21 cellular contexts compared by ENCODE assay signal in the genomic region with DNA sequence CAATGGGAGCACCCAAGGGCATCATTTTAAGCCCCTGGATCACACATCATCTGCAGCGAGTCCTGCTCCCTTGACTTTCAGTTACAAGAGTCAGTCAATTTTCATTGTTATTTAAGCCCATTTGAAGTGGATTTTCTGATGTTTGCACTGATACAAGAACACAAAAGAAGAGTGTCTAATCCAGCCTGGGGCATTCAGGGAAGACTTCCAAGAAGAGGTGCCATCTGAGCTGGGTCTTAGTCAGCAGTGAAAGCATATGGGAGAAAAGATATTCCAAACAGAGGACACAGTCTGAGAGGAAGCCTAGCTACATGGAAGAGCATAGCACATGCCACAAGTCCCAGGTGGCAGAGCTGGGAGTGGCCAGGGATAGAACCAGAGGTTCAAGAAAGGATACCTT. TPM values are rescaled to one million over a fixed set of nuclear protein-coding genes. Genes with fewer than 3 reads are reported as not detected.
A peak's percentile ranks its signal among the peaks of the same experiment; 100 is the strongest.
DNase-seq lines count a peak whose midpoint lies in the region; ATAC-seq and TF ChIP-seq lines count a peak whose summit lies in the region.
"Had no signal": no experiment of that assay in that cellular context is flagged by ENCODE, and none has a peak within 500 bp of the region (broad histone marks: within the 10 kb centered on the region; RNA-seq: fewer than 3 reads in every experiment).

No MANE protein-coding gene starts in this region.

- intact Hi-C loops in Caco-2 (cut with micrococcal nuclease; ENCODE audit: unreplicated experiment), result loop anchor here (5.0 kb wide), 1 partner anchor 33 kb away; no protein-coding TSS in a partner anchor

- H3K36me3 Mint-ChIP-seq in Caco-2 (ENCODE audit: insufficient read depth, unreplicated experiment), result no peaks in the 10 kb centered on the region
- H3K36me3 Mint-ChIP-seq in glutamatergic neuron (ENCODE audit: unreplicated experiment), result peaks cover 5% of the 10 kb centered on the region
- H3K36me3 Mint-ChIP-seq: T-cell had no signal

- in situ Hi-C loops in HAP-1 (cut with MboI; ENCODE audit: low sequenced_read_pairs), result no loop called here

- H3K4me1 ChIP-seq in Caco-2 (peaks cover 51% of the 10 kb centered on the region), HAP-1 (peaks cover 11% of the 10 kb centered on the region), smooth muscle cell (ENCODE audit: low read depth) (no peaks in the 10 kb centered on the region)

- H3K27me3 Mint-ChIP-seq in Caco-2 (ENCODE audit: insufficient read depth, unreplicated experiment), result no peaks in the 10 kb centered on the region
- peaks cover 3% of the 10 kb centered on the region for H3K27me3 Mint-ChIP-seq in glutamatergic neuron (ENCODE audit: unreplicated experiment)

- H3K27me3 ChIP-seq in Caco-2 (replicated peaks; ENCODE audit: control insufficient read depth, insufficient read depth, low read length), result no peaks in the 10 kb centered on the region
- no peaks in the 10 kb centered on the region for H3K27me3 ChIP-seq in HAP-1 (ENCODE audit: low read depth)
- H3K27me3 ChIP-seq in smooth muscle cell (ENCODE audit: low read depth), result peaks cover 10% of the 10 kb centered on the region

- H3K9me3 Mint-ChIP-seq in Caco-2 (ENCODE audit: unreplicated experiment), result no peaks in the 10 kb centered on the region
- H3K9me3 Mint-ChIP-seq in glutamatergic neuron (ENCODE audit: unreplicated experiment), result no peaks in the 10 kb centered on the region
- H3K9me3 Mint-ChIP-seq: H9, T-cell had no signal

- POLR2A ChIA-PET in Caco-2 (lab: Charles Lee), result no interaction called here

- 0 out of 2 replicates have a peak, but pooled peaks cover 2% of the 10 kb centered on the region for H3K36me3 ChIP-seq in Caco-2 (ENCODE audit: control insufficient read depth, insufficient read depth, low read length)
- no peaks in the 10 kb centered on the region for H3K36me3 ChIP-seq in HAP-1 (replicated peaks)
- no peaks in the 10 kb centered on the region for H3K36me3 ChIP-seq in smooth muscle cell (ENCODE audit: low read depth)

- WGBS in smooth muscle cell (ENCODE audit: low lambda C conversion rate), result 93% methylated on average over 1 of the region's 1 CpG

- H3K27ac ChIP-seq in smooth muscle cell (ENCODE audit: low read depth), result no peak overlapping the region

- H3K79me2 ChIP-seq in smooth muscle cell (ENCODE audit: low read depth), result no peaks in the 10 kb centered on the region

- no peaks in the 10 kb centered on the region for H3K9me3 ChIP-seq in Caco-2
- H3K9me3 ChIP-seq in HAP-1, result no peaks in the 10 kb centered on the region
- no peaks in the 10 kb centered on the region for H3K9me3 ChIP-seq in smooth muscle cell (replicated peaks; ENCODE audit: low read depth)

- no peak overlapping the region for H3K4me3 Mint-ChIP-seq in Caco-2 (ENCODE audit: unreplicated experiment)
- no peak overlapping the region for H3K4me3 Mint-ChIP-seq in glutamatergic neuron (ENCODE audit: unreplicated experiment)
- H3K4me3 Mint-ChIP-seq: CD14-positive monocyte, H9, T-cell had no signal

- H3K27ac Mint-ChIP-seq in Caco-2 (ENCODE audit: unreplicated experiment), result peak overlapping the region; percentile 86
- H3K27ac Mint-ChIP-seq in glutamatergic neuron (ENCODE audit: unreplicated experiment), result peak overlapping the region; percentile 28
- H3K27ac Mint-ChIP-seq: H9, T-cell had no signal

- no peak for ATAC-seq in GM19328 (IDR thresholded peaks at IDR 0.05; ENCODE audit: unreplicated experiment)
- ATAC-seq in GM18498 (IDR thresholded peaks at IDR 0.05; ENCODE audit: unreplicated experiment), result no peak
- ATAC-seq: SK-N-SH treated with all-trans-retinoic acid at 6 μM for 48 hours, T-cell had no signal

- BruUV-seq in Caco-2 (replicated peaks; lab: Mats Ljungman, UMichigan), result no TSS peak

- H3K4me3 ChIP-seq in Caco-2 (ENCODE audit: low read depth, low read length) (no peak overlapping the region), HAP-1 (no peak overlapping the region), smooth muscle cell (no peak overlapping the region)

- TF ChIP-seq CTCF in Caco-2 (IDR thresholded peaks at IDR 0.05; ENCODE audit: insufficient read depth in 1 of 2, low read depth in 1 of 2, low read length in 1 of 2, severe bottlenecking in 1 of 2, unreplicated experiment in 1 of 2) (no peak), glutamatergic neuron (IDR thresholded peaks at IDR 0.05; ENCODE audit: partially characterized antibody, unreplicated experiment) (no peak), smooth muscle cell (IDR thresholded peaks at IDR 0.05; ENCODE audit: borderline replicate concordance, insufficient read depth, poor library complexity, severe bottlenecking) (no peak)

- no peaks in the 10 kb centered on the region for H3F3A ChIP-seq in smooth muscle cell (ENCODE audit: low read depth)

- DNase-seq in Caco-2, result no peak
- peak; percentile 39 to 59 for DNase-seq in HAP-1 (ENCODE audit: low spot score in 2 of 2)
- DNase-seq in RPMI7951 (ENCODE audit: low read depth), result peak; percentile 60
- DNase-seq in glutamatergic neuron, result no peak
- no peak for DNase-seq in smooth muscle cell (lab: John Stamatoyannopoulos, UW; ENCODE audit: unreplicated experiment)
- DNase-seq: ACHN, DMS79, H9, KG1, NCI-H1105, NCI-H146, NCI-H2107, NCI-H2227 treated with DMSO at 0.1 percent for 48 hours, NCI-H510A, NCI-H748 treated with DMSO at 0.1 percent for 48 hours, SIG-M5, T-cell had no signal

- no peak overlapping the region for H3K9ac ChIP-seq in smooth muscle cell (ENCODE audit: low read depth)

- CTCF ChIA-PET in Caco-2 (lab: Charles Lee), result no interaction called here

- H2AFZ ChIP-seq in smooth muscle cell (ENCODE audit: low read depth), result no peak overlapping the region

- peaks cover 47% of the 10 kb centered on the region for H3K4me1 Mint-ChIP-seq in Caco-2 (ENCODE audit: low read depth, unreplicated experiment)
- H3K4me1 Mint-ChIP-seq in glutamatergic neuron (ENCODE audit: low read depth, unreplicated experiment), result peaks cover 16% of the 10 kb centered on the region

- no peak overlapping the region for H3K4me2 ChIP-seq in smooth muscle cell

- H4K20me1 ChIP-seq in smooth muscle cell (ENCODE audit: low read depth), result no peaks in the 10 kb centered on the region

RNA-seq across cellular contexts. Expression of a gene that starts 10.4 kb away (rescaled TPM):
- total RNA-seq in Caco-2 (2022) (108 and 117 TPM in 2 replicates), glutamatergic neuron (ENCODE audit: unreplicated experiment) (27.9 TPM), smooth muscle cell (3.5 and 5.3 TPM in 2 replicates)
- total RNA-seq in RPMI7951 (2014; rRNA removed; shearing (Covaris generic)), result 3.1 and 4.7 TPM in 2 replicates
- 31.9 and 35.9 TPM in 2 replicates for polyA plus RNA-seq in smooth muscle cell

Comparison
In these comparisons a context has a peak if more than half of its experiments do, and no peak if none do; other contexts are left out.
1. DNase-seq: peak in HAP-1 (2 of 2) and RPMI7951 (single experiment); none in Caco-2 (0 of 2), glutamatergic neuron (single experiment) and smooth muscle cell (single experiment).